Comparison of ENCODE assay signal across 14 cellular contexts in the genomic region with DNA sequence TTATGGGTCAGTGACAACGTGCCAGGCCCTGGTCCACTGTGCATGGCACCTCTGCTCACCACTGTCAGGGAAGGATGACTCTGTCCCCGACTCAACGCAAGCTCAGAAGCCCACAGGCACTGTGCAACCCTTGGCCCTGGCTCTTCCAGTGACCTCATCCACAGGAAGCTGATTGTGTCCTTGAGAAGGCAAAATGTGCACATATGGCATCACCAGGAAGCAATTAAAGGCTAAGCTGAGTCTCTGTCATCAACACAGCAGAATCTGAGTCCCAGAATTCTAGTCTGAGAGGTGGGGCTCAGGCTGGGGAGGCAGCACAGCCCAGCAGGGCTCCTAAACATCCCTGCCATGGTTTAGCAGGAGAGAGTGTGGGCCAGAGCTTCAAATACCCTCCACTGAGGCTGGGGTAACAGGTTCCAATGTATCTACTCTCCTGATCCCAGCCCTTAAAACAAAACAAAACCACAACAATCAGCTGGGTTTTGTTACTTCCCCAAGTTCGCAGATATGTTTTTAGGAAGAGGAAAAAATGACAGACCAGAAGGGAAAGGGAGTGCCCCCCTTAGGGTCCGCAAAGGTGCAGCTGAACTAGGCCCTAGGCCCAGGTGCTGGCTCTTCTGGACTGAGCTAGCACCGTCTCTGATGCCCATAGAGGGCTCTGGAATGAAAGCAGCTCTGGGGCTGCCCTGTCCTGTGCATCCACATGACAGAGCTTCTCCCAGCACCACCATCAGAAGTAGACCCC. TPM values are rescaled to one million over a fixed set of nuclear protein-coding genes. Genes with fewer than 3 reads are reported as not detected.
DNase-seq lines count a peak whose midpoint lies in the region; ATAC-seq, FAIRE-seq and TF ChIP-seq lines count a peak whose summit lies in the region.
"Had no signal": no experiment of that assay in that cellular context is flagged by ENCODE, and none has a peak within 500 bp of the region (broad histone marks: within the 10 kb centered on the region; RNA-seq: fewer than 3 reads in every experiment).

No MANE protein-coding gene starts in this region.

- no peaks in the 10 kb centered on the region for H4K20me1 ChIP-seq in BLaER1 treated with 17β-estradiol and CSF1 and Interleukin-3, amounts not matched to agents 10 nM and 100 nM
- no peaks in the 10 kb centered on the region for H4K20me1 ChIP-seq in HepG2 (ENCODE audit: insufficient read depth, low read length)

- 26% methylated on average over 6 of the region's 6 CpGs for WGBS in HepG2 (ENCODE audit: low lambda C conversion rate)

- no peaks in the 10 kb centered on the region for H3K9me3 Mint-ChIP-seq in immature natural killer cell

- CTCF ChIA-PET in HepG2 (lab: Yijun Ruan, JAX; ENCODE audit: low intra/inter-chr PET ratio, low total read pairs), result no interaction called here
- CTCF ChIA-PET in RWPE1 (lab: Yijun Ruan, JAX), result interaction anchor here (1.0 kb wide), 1 partner anchor 13 kb away, joined by 3 read pairs; no protein-coding TSS in a partner anchor

- no peaks in the 10 kb centered on the region for H3K79me2 ChIP-seq in HepG2 (ENCODE audit: insufficient read depth, low read length)

- no peaks in the 10 kb centered on the region for H3K36me3 ChIP-seq in BLaER1 treated with 17β-estradiol and CSF1 and Interleukin-3, amounts not matched to agents 10 nM and 100 nM
- H3K36me3 ChIP-seq in HepG2 (replicated peaks in 1 of 2; ENCODE audit: control insufficient read depth in 1 of 2, insufficient read depth in 2 of 2, low read length in 2 of 2), result no peaks in the 10 kb centered on the region

- no peaks in the 10 kb centered on the region for H3K36me3 Mint-ChIP-seq in immature natural killer cell

- peak; percentile 87 for ATAC-seq in HepG2

- peaks cover 0 to 4% (median 0%) of the 10 kb centered on the region in 11 experiments; a peak in 2 of 22 replicates for H3K9me3 ChIP-seq in BLaER1 treated with 17β-estradiol and CSF1 and Interleukin-3, amounts not matched to agents 10 nM and 100 nM (replicated peaks in 1 of 11)
- H3K9me3 ChIP-seq in HepG2 (ENCODE audit: low read length), result no peaks in the 10 kb centered on the region

- TF ChIP-seq POLR2A in HepG2 (IDR thresholded peaks at IDR 0.05; ENCODE audit: insufficient read depth in 1 of 2, low read depth in 2 of 2, low read length in 2 of 2), result no peak

- no peak overlapping the region for H3K4me3 Mint-ChIP-seq in immature natural killer cell
- H3K4me3 Mint-ChIP-seq: H9 had no signal

- H3K27ac Mint-ChIP-seq in immature natural killer cell, result no peak overlapping the region

- peaks cover 0 to 7% (median 2%) of the 10 kb centered on the region in 3 donors for H3K27me3 Mint-ChIP-seq in immature natural killer cell (ENCODE audit: low read depth in 3 of 3)

- no TSS peak for BruUV-seq in HepG2 (replicated peaks; lab: Mats Ljungman, UMichigan)

- POLR2A ChIA-PET in HepG2 (lab: Yijun Ruan, JAX) (interaction anchor here (1.0 to 2.7 kb wide), 6 partner anchors 10 to 77 kb away, joined by 3 to 14 read pairs (median 5); a partner anchor contains a TSS), RWPE1 (lab: Yijun Ruan, JAX; ENCODE audit: low non-redundant PET) (no interaction called here)

- no peak for TF ChIP-seq RAD21 in HepG2 (CRISPR knock-in tag; IDR thresholded peaks at IDR 0.05)

- peak overlapping the region in 5 of 11 experiments; percentile 26 to 69 (median 57); a peak in 9 of 22 replicates for H3K9ac ChIP-seq in BLaER1 treated with 17β-estradiol and CSF1 and Interleukin-3, amounts not matched to agents 10 nM and 100 nM
- no peak overlapping the region for H3K9ac ChIP-seq in HepG2 (ENCODE audit: insufficient read depth, low read depth, low read length)
- H3K9ac ChIP-seq: KMS-11 had no signal

- no peaks in the 10 kb centered on the region for H3K4me1 Mint-ChIP-seq in immature natural killer cell

- no peak for TF ChIP-seq CTCF in HepG2 (CRISPR knock-in tag; IDR thresholded peaks at IDR 0.05)
- no peak for TF ChIP-seq CTCF in RWPE1 (conservative IDR thresholded peaks at IDR 0.05; ENCODE audit: low read depth)

- H3K27me3 ChIP-seq in BLaER1 treated with 17β-estradiol and CSF1 and Interleukin-3, amounts not matched to agents 10 nM and 100 nM, result no peaks in the 10 kb centered on the region
- H3K27me3 ChIP-seq in HepG2 (ENCODE audit: control insufficient read depth in 1 of 2, insufficient read depth in 2 of 2, low read length in 2 of 2), result peaks cover 4 to 43% of the 10 kb centered on the region in 2 experiments; a peak in 3 of 5 replicates

- TF ChIP-seq EP300 in HepG2 (IDR thresholded peaks at IDR 0.05; ENCODE audit: low read depth in 2 of 2, low read length in 2 of 2) (peak in 1 of 2 experiments; percentile 23; a peak in 1 of 4 replicates), HepG2 (CRISPR knock-in tag; IDR thresholded peaks at IDR 0.05; ENCODE audit: borderline replicate concordance) (0 out of 2 replicates have a peak, but pooled peaks have one; percentile 51)

- peak overlapping the region; percentile 47 to 90 (median 82) for H3K4me2 ChIP-seq in BLaER1 treated with 17β-estradiol and CSF1 and Interleukin-3, amounts not matched to agents 10 nM and 100 nM
- peak overlapping the region; percentile 41; the same call in 1 of the 2 replicates for H3K4me2 ChIP-seq in HepG2 (ENCODE audit: low read depth, low read length)
- H3K4me2 ChIP-seq: KMS-11 had no signal

- H3K27ac ChIP-seq in BLaER1 treated with 17β-estradiol and CSF1 and Interleukin-3, amounts not matched to agents 10 nM and 100 nM, result peak overlapping the region in 9 of 11 experiments; percentile 18 to 85 (median 61); a peak in 15 of 22 replicates
- H3K27ac ChIP-seq in HepG2 (ENCODE audit: extremely low read length, insufficient read depth, low read length), result no peak overlapping the region
- no peak overlapping the region for H3K27ac ChIP-seq in RWPE1
- H3K27ac ChIP-seq: KMS-11 had no signal

- FAIRE-seq in HepG2 (lab: Jason Lieb, UNC), result no peak
- FAIRE-seq: endometrium had no signal

- in situ Hi-C loops in HepG2 (cut with HindIII; ENCODE audit: extremely low pct_ligation_motif_present, low pct_unique_long_range_greater_than_20kb), result no loop called here

- DNase-seq in HCEC 1CT (peak; percentile 27), SKM-1 (lab: John Stamatoyannopoulos, UW; ENCODE audit: unreplicated experiment) (peak; percentile 4), HepG2 (ENCODE audit: low spot score) (peak; percentile 70), immature natural killer cell (no peak), activated T-cell treated with anti-CD3 and anti-CD28 coated beads for 4 hours (no peak), HPDE6-E6E7 (ENCODE audit: extremely low spot score) (no peak), RWPE1 (ENCODE audit: low spot score) (no peak)
- DNase-seq: H9; stimulated activated CD4-positive, alpha-beta T cell treated with anti-CD3 and anti-CD28 coated beads, Interleukin-12 subunit alpha, Interleukin-12 subunit beta, amount 100 ng/mL, for 4 hours; trophoblast cell had no signal

- intact Hi-C loops in HepG2 (cut with micrococcal nuclease; ENCODE audit: unreplicated experiment), result no loop called here

- peaks cover 40 to 72% (median 60%) of the 10 kb centered on the region in 10 experiments for H3K4me1 ChIP-seq in BLaER1 treated with 17β-estradiol and CSF1 and Interleukin-3, amounts not matched to agents 10 nM and 100 nM
- peaks cover 26% of the 10 kb centered on the region for H3K4me1 ChIP-seq in HepG2 (ENCODE audit: insufficient read depth, low read length)

- H2AFZ ChIP-seq in HepG2 (ENCODE audit: low read length), result no peak overlapping the region

- H3K4me3 ChIP-seq in BLaER1 treated with 17β-estradiol and CSF1 and Interleukin-3, amounts not matched to agents 10 nM and 100 nM, result 0 out of 20 replicates have a peak overlapping the region, but pooled peaks of 1 of the 10 experiments have one; percentile 30
- H3K4me3 ChIP-seq in HepG2 (replicated peaks in 1 of 3; ENCODE audit: insufficient read depth in 1 of 3, low read depth in 2 of 3, low read length in 3 of 3), result no peak overlapping the region
- H3K4me3 ChIP-seq: lung had no signal

TF ChIP-seq in HepG2, 621 proteins besides CTCF, POLR2A, EP300 and RAD21 (continues in another document):
- TF ChIP-seq XRCC5 (optimal IDR thresholded peaks at IDR 0.05; ENCODE audit: low read length) (no peak), ETV5 (CRISPR knock-in tag; IDR thresholded peaks at IDR 0.05; ENCODE audit: borderline replicate concordance) (peak; percentile 84), JUN (CRISPR knock-in tag; IDR thresholded peaks at IDR 0.05) (peak; percentile 54; the same call in 1 of the 2 replicates), LCORL (IDR thresholded peaks at IDR 0.05) (no peak), LCORL (CRISPR knock-in tag; IDR thresholded peaks at IDR 0.05) (no peak), ERF (CRISPR knock-in tag; IDR thresholded peaks at IDR 0.05) (no peak)
- TF ChIP-seq, protein P1, sequence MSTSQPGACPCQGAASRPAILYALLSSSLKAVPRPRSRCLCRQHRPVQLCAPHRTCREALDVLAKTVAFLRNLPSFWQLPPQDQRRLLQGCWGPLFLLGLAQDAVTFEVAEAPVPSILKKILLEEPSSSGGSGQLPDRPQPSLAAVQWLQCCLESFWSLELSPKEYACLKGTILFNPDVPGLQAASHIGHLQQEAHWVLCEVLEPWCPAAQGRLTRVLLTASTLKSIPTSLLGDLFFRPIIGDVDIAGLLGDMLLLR (CRISPR knock-in tag; IDR thresholded peaks at IDR 0.05), result no peak

RNA-seq across cellular contexts. Expression of a gene that starts 33.5 kb away (rescaled TPM):
- total RNA-seq in HepG2 (2016; rRNA removed; fragmentation: Illumina TruSeq; extraction: Trizol), result 22.3 and 22.8 TPM in 2 replicates
- total RNA-seq in HepG2 (2016; cell fraction: cytosol; rRNA removed; fragmentation: Illumina TruSeq; extraction: Trizol; ENCODE audit: low read depth), result 16.3 and 16.9 TPM in 2 replicates
- total RNA-seq in HepG2 (2016; cell fraction: insoluble cytoplasmic fraction; rRNA removed; fragmentation: Illumina TruSeq; extraction: Trizol), result 19.4 and 21.2 TPM in 2 replicates
- 39.6 and 41.4 TPM in 2 replicates for total RNA-seq in HepG2 (2016; cell fraction: membrane; rRNA removed; fragmentation: Illumina TruSeq; extraction: Trizol)
- total RNA-seq in HepG2 (2016; cell fraction: nucleus; rRNA removed; fragmentation: Illumina TruSeq; extraction: Trizol), result 11.5 and 12.9 TPM in 2 replicates
- polyA plus RNA-seq in HepG2 (2011; rRNA removed) (11.4 and 16.2 TPM in 2 replicates), immature natural killer cell (under 1 TPM in 2 of 3 donors, not detected in 1; 0.50 to 0.96 TPM)
- polyA plus RNA-seq in HepG2 (2011; cell fraction: cytosol; rRNA removed), result 16.1 and 16.8 TPM in 2 replicates
- polyA plus RNA-seq in HepG2 (2011; cell fraction: nucleus; rRNA removed), result 10.1 and 15.9 TPM in 2 replicates
- polyA plus RNA-seq in HepG2 (2012), result 10.4 and 16.9 TPM in 2 replicates
- polyA plus RNA-seq in HepG2 (2016; cell fraction: cytosol; fragmentation: Illumina TruSeq; extraction: Trizol; ENCODE audit: low read depth), result 10.5 and 11.3 TPM in 2 replicates
- polyA plus RNA-seq in HepG2 (2016; cell fraction: insoluble cytoplasmic fraction; fragmentation: Illumina TruSeq; extraction: Trizol; ENCODE audit: low read depth), result 20.3 and 22.4 TPM in 2 replicates
- polyA plus RNA-seq in HepG2 (2016; cell fraction: membrane; fragmentation: Illumina TruSeq; extraction: Trizol; ENCODE audit: low read depth), result 27.3 and 30.4 TPM in 2 replicates
- polyA plus RNA-seq in HepG2 (2016; cell fraction: nucleus; fragmentation: Illumina TruSeq; extraction: Trizol; ENCODE audit: insufficient read depth, low read depth), result 19.7 and 20.5 TPM in 2 replicates
- polyA minus RNA-seq in HepG2 (2011; rRNA and poly(A)+ RNA removed; ENCODE audit: low replicate concordance), result 9.8 and 19.7 TPM in 2 replicates
- polyA minus RNA-seq in HepG2 (2011; cell fraction: cytosol; rRNA and poly(A)+ RNA removed), result 10.9 and 12.2 TPM in 2 replicates
- 5.7 and 8.5 TPM in 2 replicates for polyA minus RNA-seq in HepG2 (2011; cell fraction: nucleus; rRNA and poly(A)+ RNA removed)

Comparison
In these comparisons a context has a peak if more than half of its experiments do, and no peak if none do; other contexts are left out.
1. H3K27ac ChIP-seq: peak in BLaER1 treated with 17β-estradiol and CSF1 and Interleukin-3, amounts not matched to agents 10 nM and 100 nM (9 of 11); none in HepG2 (single experiment) and RWPE1 (single experiment).
2. DNase-seq: peak in HCEC 1CT (single experiment), SKM-1 (single experiment) and HepG2 (single experiment); none in immature natural killer cell (0 of 3), activated T-cell treated with anti-CD3 and anti-CD28 coated beads for 4 hours (single experiment), HPDE6-E6E7 (single experiment) and RWPE1 (single experiment).